ENCODE assay signal across 8 cellular contexts in genomic region chr7:1059200-1060091, GRCh38. TPM values are rescaled to one million over a fixed set of nuclear protein-coding genes. Genes with fewer than 3 reads are reported as not detected.
DNase-seq lines count a peak whose midpoint lies in the region; ATAC-seq and TF ChIP-seq lines count a peak whose summit lies in the region.

No MANE protein-coding gene starts in this region.

- DNase-seq in GM12865 (ENCODE audit: low read depth) (peak; percentile 85), NOMO-1 treated with DMSO at 0.1 percent for 48 hours (lab: John Stamatoyannopoulos, UW; ENCODE audit: unreplicated experiment) (peak; percentile 45), esophagus muscularis mucosa (ENCODE audit: extremely low spot score) (no peak), osteoblast (ENCODE audit: insufficient read length, low spot score, missing footprints) (peak; percentile 88), NCI-H1092 (lab: John Stamatoyannopoulos, UW) (no peak)

- H3K27ac ChIP-seq in esophagus muscularis mucosa (replicated peaks in 1 of 4) (peak overlapping the region in 3 of 4 donors; percentile 45 to 67 (median 54)), osteoblast (ENCODE audit: low read depth, low read length) (no peak overlapping the region)

- TF ChIP-seq CTCF in GM12865 (IDR thresholded peaks at IDR 0.05; ENCODE audit: insufficient read depth, low read depth, low read length, missing control alignments), result no peak
- no peak for TF ChIP-seq CTCF in esophagus muscularis mucosa (IDR thresholded peaks at IDR 0.05)
- no peak for TF ChIP-seq CTCF in osteoblast (IDR thresholded peaks at IDR 0.05; ENCODE audit: extremely low read depth, low read depth, low read length)

- ATAC-seq in HG03108 (IDR thresholded peaks at IDR 0.05; ENCODE audit: unreplicated experiment) (no peak), GM21576 (IDR thresholded peaks at IDR 0.05; ENCODE audit: unreplicated experiment) (no peak), GM19035 (IDR thresholded peaks at IDR 0.05; ENCODE audit: unreplicated experiment) (no peak)

- 58% methylated on average over 31 of the region's 55 CpGs for WGBS in esophagus muscularis mucosa

- TF ChIP-seq POLR2A in esophagus muscularis mucosa (IDR thresholded peaks at IDR 0.05; ENCODE audit: low read depth), result no peak

- TF ChIP-seq EP300 in esophagus muscularis mucosa (IDR thresholded peaks at IDR 0.05), result no peak

- no peak overlapping the region for H2AFZ ChIP-seq in osteoblast (ENCODE audit: low read length)

- H3K9me3 ChIP-seq in esophagus muscularis mucosa (no peaks in the 10 kb centered on the region), osteoblast (ENCODE audit: low read depth, low read length) (no peaks in the 10 kb centered on the region)

- peak overlapping the region; percentile 38 for H3K4me3 ChIP-seq in GM12865 (ENCODE audit: low read depth, low read length)
- H3K4me3 ChIP-seq in esophagus muscularis mucosa, result no peak overlapping the region
- H3K4me3 ChIP-seq in osteoblast (ENCODE audit: insufficient read depth, low read length), result no peak overlapping the region

- H3K27me3 ChIP-seq in esophagus muscularis mucosa (no peaks in the 10 kb centered on the region), osteoblast (ENCODE audit: insufficient read depth, low read length) (no peaks in the 10 kb centered on the region)

- no peak overlapping the region for H3K4me2 ChIP-seq in osteoblast (ENCODE audit: insufficient read depth, low read length)

- intact Hi-C loops in esophagus muscularis mucosa (cut with DNase I), result no loop called here

- H3K36me3 ChIP-seq in esophagus muscularis mucosa, result peaks cover 4 to 22% (median 13%) of the 10 kb centered on the region in 4 donors
- H3K36me3 ChIP-seq in osteoblast (ENCODE audit: insufficient read depth, low read length), result no peaks in the 10 kb centered on the region

- H3K4me1 ChIP-seq in esophagus muscularis mucosa, result peaks cover 42 to 50% (median 44%) of the 10 kb centered on the region in 4 donors
- peaks cover 5% of the 10 kb centered on the region for H3K4me1 ChIP-seq in osteoblast (ENCODE audit: insufficient read depth, low read length)

- H3K79me2 ChIP-seq in osteoblast (ENCODE audit: insufficient read depth, low read length), result no peaks in the 10 kb centered on the region

- peaks cover 26% of the 10 kb centered on the region for H4K20me1 ChIP-seq in osteoblast (ENCODE audit: insufficient read depth, low read length)

RNA-seq across cellular contexts. Expression of gene GPR146, which starts 15.1 kb away (rescaled TPM):
- total RNA-seq in esophagus muscularis mucosa (10 to 100 TPM; 12.5 to 30.8 (median 25.5) TPM), osteoblast (3.5 and 5.1 TPM in 2 replicates)

RNA-seq across cellular contexts. Expression of gene GPER1, which starts 28.5 kb away (rescaled TPM):
- total RNA-seq in esophagus muscularis mucosa (10 to 100 TPM in 2 of 4 donors, 1 to 10 TPM in 2; 4.6 to 19.9 (median 11.0) TPM), osteoblast (10.3 and 10.5 TPM in 2 replicates)

Comparison
In these comparisons a context has a peak if more than half of its experiments do, and no peak if none do; other contexts are left out.
1. DNase-seq: peak in GM12865 (single experiment), NOMO-1 treated with DMSO at 0.1 percent for 48 hours (single experiment) and osteoblast (single experiment); none in esophagus muscularis mucosa (single experiment) and NCI-H1092 (single experiment).